In genomic region chr16:81444448-81445121, GRCh38 we compare ENCODE assay signal across 8 cellular contexts. TPM values are rescaled to one million over a fixed set of nuclear protein-coding genes. Genes with fewer than 3 reads are reported as not detected.
DNase-seq lines count a peak whose midpoint lies in the region; ATAC-seq and TF ChIP-seq lines count a peak whose summit lies in the region.

Gene CMIP (plus strand): TSS chr16:81444808.

- no peaks in the 10 kb centered on the region for H3K9me3 Mint-ChIP-seq in endodermal cell

- peaks cover 16% of the 10 kb centered on the region for H3K4me1 ChIP-seq in NT2/D1 (ENCODE audit: insufficient read depth, insufficient read length)
- peaks cover 18% of the 10 kb centered on the region for H3K4me1 ChIP-seq in endodermal cell (ENCODE audit: control insufficient read depth, insufficient read depth, low read length)

- H3K9ac ChIP-seq in NT2/D1 (ENCODE audit: insufficient read length, low read depth) (peak within 1 kb of the TSS; percentile 92), endodermal cell (ENCODE audit: extremely low read depth, low read length, poor library complexity, severe bottlenecking) (peak within 1 kb of the TSS; percentile 95)

- WGBS in endodermal cell (ENCODE audit: insufficient coverage in 1 of 2, insufficient read length in 1 of 2), 2 experiments: 0% methylated on average over 85 of the region's 114 CpGs; no CpG with 5 or more reads in 1 of the 2 experiments

- H3K9me3 ChIP-seq in NT2/D1 (ENCODE audit: insufficient read depth, low read length) (no peaks in the 10 kb centered on the region), endodermal cell (ENCODE audit: control insufficient read depth, low read length) (no peaks in the 10 kb centered on the region)

- no peak for TF ChIP-seq CTCF in endodermal cell (conservative IDR thresholded peaks at IDR 0.05)

- H3K27ac Mint-ChIP-seq in endodermal cell: peak within 1 kb of the TSS; percentile 94

- H3K4me3 ChIP-seq in NT2/D1 (ENCODE audit: insufficient read length, low read depth) (peak within 1 kb of the TSS; percentile 94), endodermal cell (ENCODE audit: low read length) (peak within 1 kb of the TSS; percentile 99)

- H3K36me3 Mint-ChIP-seq in endodermal cell (ENCODE audit: low read depth): no peaks in the 10 kb centered on the region

- DNase-seq in AML-193 (lab: John Stamatoyannopoulos, UW) (peak; percentile 40 to 61), NT2/D1 (ENCODE audit: low read depth, low spot score) (peak; percentile 65), endodermal cell (peak; percentile 93), mesenteric fat pad (ENCODE audit: low spot score) (peak; percentile 96)
- peak; percentile 31 for DNase-seq in activated CD8-positive, alpha-beta memory T cell treated with anti-CD3 and anti-CD28 coated beads, Interleukin-2, amount 50 U/mL, for 24 hours (ENCODE audit: extremely low read depth)
- DNase-seq in stimulated activated CD8-positive, alpha-beta memory T cell treated with anti-CD3 and anti-CD28 coated beads, Interleukin-15, amount 100 ng/mL, for 24 hours (ENCODE audit: low read depth): peak; percentile 64

- peak within 1 kb of the TSS; percentile 84 for H3K4me3 Mint-ChIP-seq in endodermal cell

- H3K27me3 Mint-ChIP-seq in endodermal cell (ENCODE audit: insufficient read depth): peaks cover 32% of the 10 kb centered on the region

- H3K27me3 ChIP-seq in NT2/D1 (ENCODE audit: insufficient read depth, insufficient read length): peaks cover 16% of the 10 kb centered on the region
- peaks cover 19% of the 10 kb centered on the region for H3K27me3 ChIP-seq in endodermal cell (ENCODE audit: control insufficient read depth, insufficient read depth, low read length, poor library complexity, severe bottlenecking)

- ATAC-seq in GM18909 (IDR thresholded peaks at IDR 0.05; ENCODE audit: poor library complexity, unreplicated experiment): peak; percentile 86
- ATAC-seq in HG03139 (IDR thresholded peaks at IDR 0.05; ENCODE audit: unreplicated experiment): peak; percentile 78

- H3K36me3 ChIP-seq in NT2/D1 (ENCODE audit: insufficient read depth, insufficient read length, low read length): peaks cover 20% of the 10 kb centered on the region
- no peaks in the 10 kb centered on the region for H3K36me3 ChIP-seq in endodermal cell (ENCODE audit: control insufficient read depth, insufficient read depth, low read length)

- peaks cover 40% of the 10 kb centered on the region for H3K4me1 Mint-ChIP-seq in endodermal cell

- peak within 1 kb of the TSS; percentile 69 for H3K27ac ChIP-seq in endodermal cell (ENCODE audit: low read depth, low read length)

RNA-seq across cellular contexts. Expression of gene CMIP, which starts in this region (rescaled TPM):
- total RNA-seq in endodermal cell (10 to 100 TPM; 64.0 to 64.7 TPM), mesenteric fat pad (68.4 TPM)
- polyA plus RNA-seq in endodermal cell (2013, experiment 1 of 2): 52.7 TPM
- 47.8 TPM for polyA plus RNA-seq in endodermal cell (2013, experiment 2 of 2)

Comparison
In these comparisons a context has a peak if more than half of its experiments do, and no peak if none do; other contexts are left out.
1. Peak in every context shown above with its lines: DNase-seq, ATAC-seq, H3K4me3 ChIP-seq and H3K27ac ChIP-seq.
2. DNase-seq: peak in every context shown above with its lines; median percentile 96 in mesenteric fat pad; 93 in endodermal cell; 65 in NT2/D1; 64 in stimulated activated CD8-positive, alpha-beta memory T cell treated with anti-CD3 and anti-CD28 coated beads, Interleukin-15, amount 100 ng/mL, for 24 hours; 50 in AML-193; 31 in activated CD8-positive, alpha-beta memory T cell treated with anti-CD3 and anti-CD28 coated beads, Interleukin-2, amount 50 U/mL, for 24 hours.